In the genomic region with DNA sequence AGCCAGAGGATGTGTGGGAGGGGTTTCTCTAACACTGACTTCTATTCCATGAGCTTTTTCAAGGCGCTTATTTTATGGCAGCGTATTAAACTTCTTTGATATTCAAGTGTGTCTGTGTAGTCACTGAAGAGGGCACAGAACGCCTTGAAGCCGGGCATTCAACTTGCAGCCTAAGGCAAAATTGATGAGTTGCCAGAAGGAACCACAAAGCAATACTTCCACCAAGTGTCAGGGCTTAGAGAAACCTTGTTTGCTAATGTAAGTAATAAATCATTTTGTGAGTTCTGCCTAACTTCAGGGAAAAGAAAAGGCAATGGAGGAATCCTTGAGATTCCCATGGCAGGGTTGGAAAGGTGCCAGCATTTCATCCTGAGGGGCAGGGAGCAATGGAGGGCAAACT, we compare ENCODE assay signal across 13 cellular contexts.
DNase-seq lines count a peak whose midpoint lies in the region; ATAC-seq lines count a peak whose summit lies in the region.
"Had no signal": no experiment of that assay in that cellular context is flagged by ENCODE, and none has a peak within 500 bp of the region (broad histone marks: within the 10 kb centered on the region; RNA-seq: fewer than 3 reads in every experiment).

No MANE protein-coding gene starts in this region.

- H3K36me3 ChIP-seq in HAP-1 (replicated peaks) = no peaks in the 10 kb centered on the region

- no peaks in the 10 kb centered on the region for H3K9me3 ChIP-seq in HAP-1

- H3K4me3 ChIP-seq in HAP-1 = no peak overlapping the region

- intact Hi-C loops in Right ventricle myocardium superior (cut with DNase I) = no loop called here

- in situ Hi-C loops in HAP-1 (cut with MboI; ENCODE audit: low sequenced_read_pairs) (no loop called here), SK-MEL-5 (cut with HindIII; ENCODE audit: low pct_unique_long_range_greater_than_20kb, low sequenced_read_pairs) (no loop called here)

- ATAC-seq in Right ventricle myocardium superior (ENCODE audit: poor library complexity) = no peak
- ATAC-seq: activated T-cell treated with anti-CD3 and anti-CD28 coated beads, Interleukin-2, amount 50 U/mL, for 4 hours had no signal

- H3K4me1 ChIP-seq in HAP-1 = peaks cover 12% of the 10 kb centered on the region

- H3K27me3 ChIP-seq in HAP-1 (ENCODE audit: low read depth) = no peaks in the 10 kb centered on the region

- peak; percentile 85 to 92 for DNase-seq in HAP-1 (ENCODE audit: low spot score in 2 of 2)
- peak; percentile 38 for DNase-seq in SK-MEL-5 (ENCODE audit: low read depth, low spot score)
- DNase-seq in fibroblast of peridontal ligament (ENCODE audit: extremely low read depth) = peak; percentile 32
- DNase-seq in pons (ENCODE audit: low spot score) = peak; percentile 20
- DNase-seq in Right ventricle myocardium superior = no peak
- DNase-seq in H4 (ENCODE audit: low spot score) = no peak
- no peak for DNase-seq in NCI-H146 treated with DMSO at 0.1 percent for 48 hours (lab: John Stamatoyannopoulos, UW; ENCODE audit: unreplicated experiment)
- DNase-seq: activated CD4-positive, alpha-beta T cell treated with anti-CD3 and anti-CD28 coated beads, Interleukin-2, amount 10 ng/mL, durations not matched to agents 24 days and 14 days; activated T-cell treated with anti-CD3 and anti-CD28 coated beads, Interleukin-2, amount 50 U/mL, for 4 hours; DND-41; NCI-H2029 treated with DMSO at 0.1 percent for 48 hours; SIG-M5; T1000 had no signal

Comparison
In these comparisons a context has a peak if more than half of its experiments do, and no peak if none do; other contexts are left out.
1. DNase-seq: peak in HAP-1 (2 of 2), SK-MEL-5 (single experiment), fibroblast of peridontal ligament (single experiment) and pons (single experiment); none in Right ventricle myocardium superior (single experiment), H4 (single experiment) and NCI-H146 treated with DMSO at 0.1 percent for 48 hours (single experiment).